ENCODE assay signal across 18 cellular contexts in genomic region chr6:137665342-137665741, GRCh38.
DNase-seq lines count a peak whose midpoint lies in the region; ATAC-seq and TF ChIP-seq lines count a peak whose summit lies in the region.
"Had no signal": no experiment of that assay in that cellular context is flagged by ENCODE, and none has a peak within 500 bp of the region (broad histone marks: within the 10 kb centered on the region; RNA-seq: fewer than 3 reads in every experiment).

No MANE protein-coding gene starts in this region.

- no peaks in the 10 kb centered on the region for H3K9me3 ChIP-seq in OCI-LY7 (ENCODE audit: low read length)
- no peaks in the 10 kb centered on the region for H3K9me3 ChIP-seq in CD8-positive, alpha-beta T cell (ENCODE audit: low read length)
- H3K9me3 ChIP-seq: A549, Peyer's patch had no signal

- no peaks in the 10 kb centered on the region for H3K27me3 ChIP-seq in CD8-positive, alpha-beta T cell (ENCODE audit: insufficient read depth, low read length)
- H3K27me3 ChIP-seq: Peyer's patch had no signal

- H3K27ac Mint-ChIP-seq in chondrocyte (ENCODE audit: unreplicated experiment): peak overlapping the region; percentile 42
- H3K27ac Mint-ChIP-seq in nephron progenitor cell: peak overlapping the region; percentile 14
- no peak overlapping the region for H3K27ac Mint-ChIP-seq in CD8-positive, alpha-beta T cell
- H3K27ac Mint-ChIP-seq: B cell had no signal

- H3K4me3 Mint-ChIP-seq in chondrocyte (ENCODE audit: unreplicated experiment) (no peak overlapping the region), nephron progenitor cell (no peak overlapping the region)
- H3K4me3 Mint-ChIP-seq in CD8-positive, alpha-beta T cell: no peak overlapping the region
- H3K4me3 Mint-ChIP-seq: B cell had no signal

- ATAC-seq in CD8-positive, alpha-beta T cell: no peak
- ATAC-seq: A549 had no signal

- no peaks in the 10 kb centered on the region for H4K20me1 ChIP-seq in OCI-LY7 (ENCODE audit: insufficient read depth, low read length)

- H3K27me3 Mint-ChIP-seq in chondrocyte (ENCODE audit: low read depth) (no peaks in the 10 kb centered on the region), nephron progenitor cell (ENCODE audit: low read depth, poor library complexity) (no peaks in the 10 kb centered on the region)
- no peaks in the 10 kb centered on the region for H3K27me3 Mint-ChIP-seq in CD8-positive, alpha-beta T cell (ENCODE audit: low read depth)

- no peak overlapping the region for H3K4me2 ChIP-seq in OCI-LY7 (ENCODE audit: low read length)
- H3K4me2 ChIP-seq: A549 had no signal

- H3K4me1 ChIP-seq in OCI-LY7 (ENCODE audit: insufficient read depth, low read length, poor library complexity, severe bottlenecking): peaks cover 4% of the 10 kb centered on the region
- H3K4me1 ChIP-seq in CD8-positive, alpha-beta T cell (ENCODE audit: insufficient read depth, low read length): no peaks in the 10 kb centered on the region
- H3K4me1 ChIP-seq: Peyer's patch had no signal

- no peaks in the 10 kb centered on the region for H3K9me2 ChIP-seq in OCI-LY7 (ENCODE audit: insufficient read depth, low read length)

- peaks cover 16% of the 10 kb centered on the region for H3K4me1 Mint-ChIP-seq in chondrocyte (ENCODE audit: low read depth)
- H3K4me1 Mint-ChIP-seq in nephron progenitor cell: peaks cover 26% of the 10 kb centered on the region
- H3K4me1 Mint-ChIP-seq in CD8-positive, alpha-beta T cell (ENCODE audit: low read depth): no peaks in the 10 kb centered on the region
- H3K4me1 Mint-ChIP-seq: B cell had no signal

- no peak overlapping the region for H3K27ac ChIP-seq in OCI-LY7 (ENCODE audit: low read depth, low read length, poor library complexity, severe bottlenecking)
- H3K27ac ChIP-seq in CD8-positive, alpha-beta T cell (ENCODE audit: low read depth, low read length): no peak overlapping the region
- H3K27ac ChIP-seq: A549, Peyer's patch had no signal

- CTCF ChIA-PET in HEK293T (lab: Yijun Ruan, JAX): interaction anchor here (0.9 kb wide), 1 partner anchor 10 kb away, joined by 4 read pairs; no protein-coding TSS in a partner anchor
- CTCF ChIA-PET in OCI-LY7 (lab: Charles Lee; ENCODE audit: unreplicated experiment): no interaction called here
- CTCF ChIA-PET in CD8-positive, alpha-beta T cell (lab: Charles Lee): interaction anchor here (1.2 kb wide), 1 partner anchor 24 kb away, joined by 3 read pairs; no protein-coding TSS in a partner anchor

- DNase-seq in EH (ENCODE audit: low read depth): peak; percentile 29
- peak; percentile 73 for DNase-seq in HEK293T (ENCODE audit: extremely low spot score)
- DNase-seq in chondrocyte (ENCODE audit: low spot score): no peak
- DNase-seq in nephron progenitor cell: no peak
- no peak for DNase-seq in OCI-LY7 (ENCODE audit: low spot score)
- DNase-seq in NCI-H2029 treated with DMSO at 0.1 percent for 48 hours (lab: John Stamatoyannopoulos, UW): no peak
- no peak for DNase-seq in CD8-positive, alpha-beta T cell
- no peak for DNase-seq in GF-D8 (lab: John Stamatoyannopoulos, UW)
- DNase-seq: DMS79 treated with DMSO at 0.1 percent for 48 hours, Karpas-422, NCI-H1694, NCI-H2081 treated with DMSO at 0.1 percent for 48 hours, NCI-H2171 treated with DMSO at 0.1 percent for 48 hours, NCI-H524 treated with DMSO at 0.1 percent for 48 hours, NCI-H82, Peyer's patch had no signal

- no peaks in the 10 kb centered on the region for H3K79me2 ChIP-seq in OCI-LY7 (ENCODE audit: insufficient read depth, low read depth, low read length)

- H3K36me3 Mint-ChIP-seq in chondrocyte (ENCODE audit: low read depth) (no peaks in the 10 kb centered on the region), nephron progenitor cell (ENCODE audit: low read depth) (no peaks in the 10 kb centered on the region)
- no peaks in the 10 kb centered on the region for H3K36me3 Mint-ChIP-seq in CD8-positive, alpha-beta T cell

- H3K36me3 ChIP-seq in OCI-LY7 (ENCODE audit: insufficient read depth, low read length): no peaks in the 10 kb centered on the region
- no peaks in the 10 kb centered on the region for H3K36me3 ChIP-seq in CD8-positive, alpha-beta T cell (ENCODE audit: insufficient read depth, low read length)
- H3K36me3 ChIP-seq: Peyer's patch had no signal

- TF ChIP-seq CTCF in chondrocyte (IDR thresholded peaks at IDR 0.05) (no peak), nephron progenitor cell (IDR thresholded peaks at IDR 0.05) (no peak), OCI-LY7 (conservative IDR thresholded peaks at IDR 0.05; ENCODE audit: low read length) (no peak)
- TF ChIP-seq CTCF in CD8-positive, alpha-beta T cell (IDR thresholded peaks at IDR 0.05): no peak

- H3K9me3 Mint-ChIP-seq in chondrocyte (ENCODE audit: low read depth): no peaks in the 10 kb centered on the region
- peaks cover 6% of the 10 kb centered on the region for H3K9me3 Mint-ChIP-seq in nephron progenitor cell
- no peaks in the 10 kb centered on the region for H3K9me3 Mint-ChIP-seq in CD8-positive, alpha-beta T cell

- H3K4me3 ChIP-seq in OCI-LY7 (ENCODE audit: low read depth, low read length, poor library complexity, severe bottlenecking): no peak overlapping the region
- H3K4me3 ChIP-seq in CD8-positive, alpha-beta T cell (ENCODE audit: low read depth, low read length): no peak overlapping the region
- H3K4me3 ChIP-seq: A549, Peyer's patch had no signal

- POLR2A ChIA-PET in HEK293T (lab: Yijun Ruan, JAX): no interaction called here
- POLR2A ChIA-PET in OCI-LY7 (lab: Charles Lee): no interaction called here
- POLR2A ChIA-PET in CD8-positive, alpha-beta T cell (lab: Charles Lee): no interaction called here

- BruUV-seq in OCI-LY7 (replicated peaks; lab: Mats Ljungman, UMichigan): no TSS peak

- intact Hi-C loops in OCI-LY7 (cut with micrococcal nuclease; ENCODE audit: unreplicated experiment): no loop called here
- intact Hi-C loops in CD8-positive, alpha-beta T cell (cut with DNase I, micrococcal nuclease): loop anchor here in 1 of 2 experiments (5.0 kb wide), 1 partner anchor 442 kb away; the partner anchor contains the start of gene PERP

- no peak overlapping the region for H2AFZ ChIP-seq in OCI-LY7 (ENCODE audit: low read length)

TF ChIP-seq in HEK293T, 16 proteins besides CTCF, POLR2A, EP300 and RAD21:
- TF ChIP-seq NFRKB (IDR thresholded peaks at IDR 0.05) (no peak), ELF4 (IDR thresholded peaks at IDR 0.05) (no peak), L3MBTL2 (conservative IDR thresholded peaks at IDR 0.05) (peak; percentile 52; the same call in 1 of the 2 replicates), CTBP1 (IDR thresholded peaks at IDR 0.05; ENCODE audit: borderline replicate concordance) (peak; percentile 100), ARNT (IDR thresholded peaks at IDR 0.05) (peak; percentile 100), SP1 (IDR thresholded peaks at IDR 0.05) (no peak), BHLHE40 (IDR thresholded peaks at IDR 0.05; ENCODE audit: borderline replicate concordance) (no peak), SUZ12 (IDR thresholded peaks at IDR 0.05) (no peak), TARDBP (IDR thresholded peaks at IDR 0.05) (peak; percentile 67; the same call in 1 of the 2 replicates), FOXA1 (IDR thresholded peaks at IDR 0.05) (peak; percentile 90), HDGF (IDR thresholded peaks at IDR 0.05; ENCODE audit: borderline replicate concordance) (no peak), FOXM1 (IDR thresholded peaks at IDR 0.05; ENCODE audit: borderline replicate concordance) (no peak; the same call in none of the 2 replicates), LEF1 (IDR thresholded peaks at IDR 0.05; ENCODE audit: borderline replicate concordance) (peak; percentile 97), FOXK2 (IDR thresholded peaks at IDR 0.05) (peak; percentile 90), PKNOX1 (IDR thresholded peaks at IDR 0.05) (peak; percentile 98), ZNF384 (IDR thresholded peaks at IDR 0.05) (peak; percentile 66)

Comparison
In these comparisons a context has a peak if more than half of its experiments do, and no peak if none do; other contexts are left out.
1. DNase-seq: peak in EH (single experiment) and HEK293T (single experiment); none in chondrocyte (single experiment), nephron progenitor cell (single experiment), OCI-LY7 (single experiment), NCI-H2029 treated with DMSO at 0.1 percent for 48 hours (single experiment), CD8-positive, alpha-beta T cell (0 of 7) and GF-D8 (single experiment).